Comparison of ENCODE assay signal across 10 cellular contexts in the genomic region with DNA sequence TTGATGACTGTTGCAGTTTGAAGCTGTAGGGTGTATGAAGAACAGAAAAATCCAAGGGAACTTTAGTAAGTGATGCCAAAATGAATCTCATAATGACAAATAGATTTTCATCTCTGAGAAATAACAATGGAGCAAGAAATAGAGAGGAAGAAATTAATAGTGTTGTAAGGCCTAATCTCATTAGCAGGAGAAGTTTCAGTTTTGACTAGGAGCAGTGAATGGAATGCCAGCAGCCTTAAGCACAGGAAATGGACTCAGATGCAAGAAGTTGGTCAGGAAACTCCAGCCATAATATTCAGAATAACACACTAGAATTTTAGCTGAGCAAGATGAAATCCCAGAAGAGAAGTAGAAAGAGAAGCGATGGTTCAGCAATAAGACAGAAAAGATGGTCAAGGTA. TPM values are rescaled to one million over a fixed set of nuclear protein-coding genes. Genes with fewer than 3 reads are reported as not detected.
A peak's percentile ranks its signal among the peaks of the same experiment; 100 is the strongest.
DNase-seq lines count a peak whose midpoint lies in the region; ATAC-seq and TF ChIP-seq lines count a peak whose summit lies in the region.
"Had no signal": no experiment of that assay in that cellular context is flagged by ENCODE, and none has a peak within 500 bp of the region (broad histone marks: within the 10 kb centered on the region; RNA-seq: fewer than 3 reads in every experiment).

No MANE protein-coding gene starts in this region.

- peak; percentile 77 for DNase-seq in GM23248
- DNase-seq in foreskin fibroblast, result peak; percentile 32 to 63
- DNase-seq in sciatic nerve (ENCODE audit: low spot score), result no peak
- no peak for DNase-seq in COLO829 (ENCODE audit: low spot score)
- DNase-seq in activated CD4-positive, alpha-beta T cell treated with anti-CD3 and anti-CD28 coated beads for 1 hour, result no peak
- DNase-seq in SKM-1 treated with dmso at 0.1 percent for 144 hours (lab: John Stamatoyannopoulos, UW; ENCODE audit: unreplicated experiment), result no peak
- DNase-seq: MM.1S, OCI-M1 had no signal

- H3K4me3 ChIP-seq in GM23248 (peak overlapping the region; percentile 42), foreskin fibroblast (ENCODE audit: low read depth in 1 of 2, low read length in 2 of 2) (no peak overlapping the region)

- H3K4me1 ChIP-seq in GM23248 (ENCODE audit: insufficient read depth), result peaks cover 68% of the 10 kb centered on the region

- TF ChIP-seq CTCF in VCaP (conservative IDR thresholded peaks at IDR 0.05) (no peak), foreskin fibroblast (IDR thresholded peaks at IDR 0.05; ENCODE audit: low read depth, low read length) (no peak)

- WGBS in GM23248 (ENCODE audit: low coverage in 1 of 2, low lambda C conversion rate in 2 of 2, missing lambda C conversion rate in 2 of 2), 2 experiments, result 48 to 78% methylated on average over 1 of the region's 1 CpG

- no peaks in the 10 kb centered on the region for H3K9me3 ChIP-seq in GM23248 (ENCODE audit: low read depth)

- H3K79me2 ChIP-seq in GM23248 (ENCODE audit: insufficient read depth), result peaks cover 73% of the 10 kb centered on the region

- H3K27me3 ChIP-seq in GM23248 (replicated peaks; ENCODE audit: insufficient read depth), result no peaks in the 10 kb centered on the region

- no peaks in the 10 kb centered on the region; the same call in 1 of the 2 replicates for H3K36me3 ChIP-seq in GM23248 (ENCODE audit: low read depth)

- ATAC-seq in sciatic nerve, result peak; percentile 55
- no peak for ATAC-seq in GM18861 (IDR thresholded peaks at IDR 0.05; ENCODE audit: unreplicated experiment)

- peaks cover 67% of the 10 kb centered on the region for H3F3A ChIP-seq in GM23248 (ENCODE audit: insufficient read depth)

- H3K9me2 ChIP-seq in GM23248 (ENCODE audit: insufficient read depth), result no peaks in the 10 kb centered on the region

- intact Hi-C loops in sciatic nerve (cut with DNase I), result no loop called here

- H2AFZ ChIP-seq in GM23248, result no peak overlapping the region

- H3K27ac ChIP-seq in GM23248 (peak overlapping the region; percentile 88), VCaP (peak overlapping the region; percentile 55)

- peak overlapping the region; percentile 92 for H3K4me2 ChIP-seq in GM23248 (ENCODE audit: unreplicated experiment)

- H3K9ac ChIP-seq in GM23248, result peak overlapping the region; percentile 61

- H4K20me1 ChIP-seq in GM23248 (ENCODE audit: insufficient read depth), result no peaks in the 10 kb centered on the region

- in situ Hi-C loops in GM23248 (cut with MboI), result no loop called here

RNA-seq across cellular contexts. Expression of gene ATXN1, which starts 23.9 kb away (rescaled TPM):
- 20.1 and 42.2 TPM in 2 replicates for total RNA-seq in GM23248 (2014; rRNA removed; shearing (Covaris generic))
- polyA plus RNA-seq in GM23248 (2016; fragmentation: Nextera tagmentation; extraction: Ambion mirVana), result 14.2 and 15.7 TPM in 2 replicates
- 70.0 TPM for total RNA-seq in sciatic nerve

Comparison
In these comparisons a context has a peak if more than half of its experiments do, and no peak if none do; other contexts are left out.
1. DNase-seq: peak in GM23248 (single experiment) and foreskin fibroblast (2 of 2); none in sciatic nerve (single experiment), COLO829 (single experiment), activated CD4-positive, alpha-beta T cell treated with anti-CD3 and anti-CD28 coated beads for 1 hour (single experiment) and SKM-1 treated with dmso at 0.1 percent for 144 hours (single experiment).